In genomic region chr20:46828471-46828870, GRCh38 we compare ENCODE assay signal across 22 cellular contexts.
DNase-seq lines count a peak whose midpoint lies in the region; FAIRE-seq and TF ChIP-seq lines count a peak whose summit lies in the region.
"Had no signal": no experiment of that assay in that cellular context is flagged by ENCODE, and none has a peak within 500 bp of the region (broad histone marks: within the 10 kb centered on the region; RNA-seq: fewer than 3 reads in every experiment).

No MANE protein-coding gene starts in this region.

- H3K56ac ChIP-seq in mesendoderm (ENCODE audit: low read length), result no peak overlapping the region

- H3K79me1 ChIP-seq in mesendoderm (ENCODE audit: low read length), result no peaks in the 10 kb centered on the region

- H2BK15ac ChIP-seq in mesendoderm (replicated peaks; ENCODE audit: low read depth), result no peak overlapping the region

- no peak overlapping the region for H3K23ac ChIP-seq in mesendoderm (ENCODE audit: low read length)

- no peak overlapping the region for H2BK120ac ChIP-seq in mesendoderm (ENCODE audit: low read depth, low read length)

- TF ChIP-seq CTCF in astrocyte of the cerebellum (IDR thresholded peaks at IDR 0.05; ENCODE audit: low read depth, low read length, missing control alignments), result no peak
- TF ChIP-seq CTCF in fibroblast of villous mesenchyme (IDR thresholded peaks at IDR 0.05; ENCODE audit: insufficient read depth, low read depth, low read length), result no peak

- no peaks in the 10 kb centered on the region for H3K36me3 ChIP-seq in mesendoderm (ENCODE audit: control insufficient read depth, insufficient read depth, low read length)
- H3K36me3 ChIP-seq: WERI-Rb-1 had no signal

- no peak overlapping the region for H4K5ac ChIP-seq in mesendoderm (ENCODE audit: low read length)

- no peak overlapping the region for H4K8ac ChIP-seq in mesendoderm (ENCODE audit: low read depth, low read length)

- H2BK5ac ChIP-seq in mesendoderm (ENCODE audit: low read length), result no peak overlapping the region

- H3K4me2 ChIP-seq in mesendoderm (ENCODE audit: low read length), result no peak overlapping the region

- peak; percentile 75 for DNase-seq in AG08395 (ENCODE audit: low spot score)
- peak; percentile 82 for DNase-seq in HCEC 1CT
- peak; percentile 27 for DNase-seq in astrocyte of the cerebellum (ENCODE audit: low read depth)
- peak; percentile 16 for DNase-seq in fibroblast of villous mesenchyme (ENCODE audit: low read depth)
- DNase-seq in mesendoderm, result no peak
- no peak for DNase-seq in NCI-H1417 treated with DMSO at 0.1 percent for 48 hours (lab: John Stamatoyannopoulos, UW)
- no peak for DNase-seq in NCI-H1694 treated with DMSO at 0.1 percent for 48 hours (lab: John Stamatoyannopoulos, UW)
- DNase-seq in urothelium cell line (ENCODE audit: low spot score), result no peak
- DNase-seq: ACHN; activated CD8-positive, alpha-beta T cell treated with anti-CD3 and anti-CD28 coated beads for 36 hours; activated T-cell treated with anti-CD3 and anti-CD28 coated beads, Interleukin-2, amount 50 U/mL, for 48 hours; Caco-2; caudate nucleus; effector CD8-positive, alpha-beta T cell; left ventricle myocardium superior; NCI-H187; NK-92 treated with Interleukin-12 subunit alpha and Interleukin-12 subunit beta, amount 100 ng/mL, for 24 hours; stimulated activated CD4-positive, alpha-beta T cell treated with anti-CD3 and anti-CD28 coated beads, Interleukin-4, amount 100 ng/mL, for 4 hours; stimulated activated CD8-positive, alpha-beta memory T cell treated with anti-CD3 and anti-CD28 coated beads, Interleukin-4, amount 100 ng/mL, for 48 hours; WERI-Rb-1 had no signal

- H3K4me3 ChIP-seq in astrocyte of the cerebellum (ENCODE audit: low read depth, low read length) (no peak overlapping the region), fibroblast of villous mesenchyme (ENCODE audit: low read depth, low read length) (no peak overlapping the region), mesendoderm (ENCODE audit: low read length) (no peak overlapping the region)
- H3K4me3 ChIP-seq: skin epidermis had no signal

- no peaks in the 10 kb centered on the region for H3K27me3 ChIP-seq in mesendoderm (ENCODE audit: insufficient read depth, low read length, poor library complexity)

- no peak overlapping the region for H3K9ac ChIP-seq in mesendoderm (ENCODE audit: low read length)

- no peaks in the 10 kb centered on the region for H3K4me1 ChIP-seq in mesendoderm (ENCODE audit: control insufficient read depth, low read depth, low read length)
- H3K4me1 ChIP-seq: Caco-2 had no signal

- no peak overlapping the region for H3K18ac ChIP-seq in mesendoderm (ENCODE audit: low read length)

- no peak overlapping the region for H3K4ac ChIP-seq in mesendoderm (ENCODE audit: low read depth, low read length)

- no peaks in the 10 kb centered on the region for H3K79me2 ChIP-seq in mesendoderm (ENCODE audit: control insufficient read depth, insufficient read depth, low read length)

- no peak overlapping the region for H3K27ac ChIP-seq in mesendoderm (ENCODE audit: low read depth, low read length)
- H3K27ac ChIP-seq: skin epidermis had no signal

- in situ Hi-C loops in astrocyte of the cerebellum (cut with HindIII; ENCODE audit: low sequenced_read_pairs), result no loop called here

- no CpG with 5 or more reads among the region's 2 CpGs for WGBS in mesendoderm (ENCODE audit: extremely low coverage, insufficient coverage, low lambda C conversion rate)

- no peak overlapping the region for H2AK5ac ChIP-seq in mesendoderm (ENCODE audit: low read length)

- FAIRE-seq in urothelium cell line (lab: Jason Lieb, UNC), result no peak
- FAIRE-seq: frontal cortex had no signal

Comparison
In these comparisons a context has a peak if more than half of its experiments do, and no peak if none do; other contexts are left out.
1. DNase-seq: peak in AG08395 (single experiment), HCEC 1CT (single experiment), astrocyte of the cerebellum (single experiment) and fibroblast of villous mesenchyme (single experiment); none in mesendoderm (single experiment), NCI-H1417 treated with DMSO at 0.1 percent for 48 hours (single experiment), NCI-H1694 treated with DMSO at 0.1 percent for 48 hours (single experiment) and urothelium cell line (single experiment).